ENCODE assay signal across 9 cellular contexts in genomic region chr1:224432672-224433040, GRCh38. TPM values are rescaled to one million over a fixed set of nuclear protein-coding genes. Genes with fewer than 3 reads are reported as not detected.
A peak's percentile ranks its signal among the peaks of the same experiment; 100 is the strongest.
DNase-seq lines count a peak whose midpoint lies in the region; ATAC-seq and TF ChIP-seq lines count a peak whose summit lies in the region.
"Had no signal": no experiment of that assay in that cellular context is flagged by ENCODE, and none has a peak within 500 bp of the region (broad histone marks: within the 10 kb centered on the region; RNA-seq: fewer than 3 reads in every experiment).

No MANE protein-coding gene starts in this region.

- TF ChIP-seq CTCF in AG10803 (conservative IDR thresholded peaks at IDR 0.05; ENCODE audit: low read length) (no peak), HL-60 (IDR thresholded peaks at IDR 0.05; ENCODE audit: insufficient read depth, low read length) (no peak), right atrium auricular region (IDR thresholded peaks at IDR 0.05) (no peak)

- DNase-seq in AG10803 (ENCODE audit: low read depth) (peak; percentile 15), HL-60 (ENCODE audit: low read depth in 1 of 2, low spot score in 1 of 2) (no peak), right atrium auricular region (ENCODE audit: low spot score) (no peak), skeletal muscle cell (ENCODE audit: low read depth) (no peak), CD1c-positive myeloid dendritic cell (ENCODE audit: extremely low spot score) (no peak), cerebellar nuclear complex (lab: John Stamatoyannopoulos, UW) (no peak)
- DNase-seq: left cardiac atrium had no signal

- H3K4me3 Mint-ChIP-seq in activated T-helper 17 cell treated with anti-CD3 and anti-CD28 coated beads, Interleukin-2, amount 50 U/mL, for 72 hours = peak overlapping the region; percentile 90

- ATAC-seq in activated T-helper 17 cell treated with anti-CD3 and anti-CD28 coated beads, Interleukin-2, amount 50 U/mL, for 72 hours (replicated peaks) = no peak
- no peak for ATAC-seq in GM18867 (IDR thresholded peaks at IDR 0.05; ENCODE audit: unreplicated experiment)

- peak overlapping the region; percentile 92 for H3K27ac Mint-ChIP-seq in activated T-helper 17 cell treated with anti-CD3 and anti-CD28 coated beads, Interleukin-2, amount 50 U/mL, for 72 hours

- no peaks in the 10 kb centered on the region for H3K9me3 ChIP-seq in right atrium auricular region

- no peaks in the 10 kb centered on the region for H3K27me3 Mint-ChIP-seq in activated T-helper 17 cell treated with anti-CD3 and anti-CD28 coated beads, Interleukin-2, amount 50 U/mL, for 72 hours

- H3K9me3 Mint-ChIP-seq in activated T-helper 17 cell treated with anti-CD3 and anti-CD28 coated beads, Interleukin-2, amount 50 U/mL, for 72 hours = no peaks in the 10 kb centered on the region

- H3K4me3 ChIP-seq in AG10803 (ENCODE audit: low read length) = peak overlapping the region; percentile 95
- peak overlapping the region; percentile 91 for H3K4me3 ChIP-seq in HL-60 (replicated peaks; ENCODE audit: insufficient read depth, low read length)
- peak overlapping the region; percentile 91 to 92 for H3K4me3 ChIP-seq in right atrium auricular region
- peak overlapping the region; percentile 81 for H3K4me3 ChIP-seq in skeletal muscle cell (ENCODE audit: low read depth, low read length)

- no peaks in the 10 kb centered on the region for H3K27me3 ChIP-seq in HL-60 (ENCODE audit: insufficient read depth, poor library complexity, severe bottlenecking)
- no peaks in the 10 kb centered on the region for H3K27me3 ChIP-seq in right atrium auricular region

- H3K4me1 ChIP-seq in right atrium auricular region = peaks cover 0 to 50% of the 10 kb centered on the region in 2 donors

- H3K36me3 Mint-ChIP-seq in activated T-helper 17 cell treated with anti-CD3 and anti-CD28 coated beads, Interleukin-2, amount 50 U/mL, for 72 hours (ENCODE audit: low read depth) = peaks cover 70% of the 10 kb centered on the region

- peak overlapping the region; percentile 40 for H3K27ac ChIP-seq in HL-60 (replicated peaks)
- peak overlapping the region; percentile 98 to 99 for H3K27ac ChIP-seq in right atrium auricular region

- H3K36me3 ChIP-seq in right atrium auricular region = peaks cover 4% of the 10 kb centered on the region

- H3K4me1 Mint-ChIP-seq in activated T-helper 17 cell treated with anti-CD3 and anti-CD28 coated beads, Interleukin-2, amount 50 U/mL, for 72 hours = peaks cover 38% of the 10 kb centered on the region

RNA-seq across cellular contexts. Expression of gene WDR26, which starts 1.9 kb away (rescaled TPM):
- total RNA-seq in activated T-helper 17 cell treated with anti-CD3 and anti-CD28 coated beads, Interleukin-2, amount 50 U/mL, for 72 hours = 100 to 1,000 TPM in 1 of 2 donors, 10 to 100 TPM in 1; 75.6 to 154 TPM
- total RNA-seq in right atrium auricular region = 10 to 100 TPM; 44.6 to 54.5 TPM
